ENCODE assay signal across 19 cellular contexts in the genomic region with DNA sequence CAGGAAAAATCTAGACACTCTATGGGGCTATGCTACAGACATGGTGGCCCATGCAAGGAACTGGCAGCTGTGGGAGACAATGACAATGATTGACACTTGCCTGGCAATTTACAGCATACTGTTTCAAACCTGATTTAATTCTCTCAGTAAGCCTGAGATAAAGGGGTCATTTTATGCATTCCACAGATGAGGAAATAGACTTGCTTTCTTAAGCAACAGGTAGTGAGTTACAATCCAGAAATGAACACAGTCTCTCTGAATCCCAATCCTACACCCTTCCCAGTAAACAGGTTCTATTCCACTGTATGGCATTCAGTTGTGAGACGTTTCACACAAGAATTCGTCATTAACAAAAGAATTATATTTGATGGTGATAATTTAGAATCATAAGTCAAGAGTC.
"Had no signal": no experiment of that assay in that cellular context is flagged by ENCODE, and none has a peak within 500 bp of the region (broad histone marks: within the 10 kb centered on the region; RNA-seq: fewer than 3 reads in every experiment).

No MANE protein-coding gene starts in this region.

- H3K36me3 Mint-ChIP-seq: brain, WTC11 had no signal

- H3K4me3 ChIP-seq: lower lobe of right lung, thyroid gland had no signal

- H3K27me3 ChIP-seq: foreskin keratinocyte, thyroid gland had no signal

- DNase-seq: activated CD4-positive, alpha-beta memory T cell treated with anti-CD3 and anti-CD28 coated beads, Interleukin-2, amount 10 ng/mL, durations not matched to agents 7 days and 5 days; activated CD4-positive, alpha-beta T cell treated with anti-CD3 and anti-CD28 coated beads for 48 hours; activated CD8-positive, alpha-beta memory T cell treated with anti-CD3 and anti-CD28 coated beads, Interleukin-2, amount 10 ng/mL, durations not matched to agents 7 days and 5 days; activated naive CD8-positive, alpha-beta T cell treated with anti-CD3 and anti-CD28 coated beads, Interleukin-2, amount 10 ng/mL, durations not matched to agents 7 days and 5 days; hippocampal formation; lower lobe of right lung; nucleus accumbens; retina; stimulated activated CD4-positive, alpha-beta T cell treated with anti-CD3 and anti-CD28 coated beads, Interleukin-12 subunit alpha, Interleukin-12 subunit beta, amount 100 ng/mL, for 4 hours; stimulated activated CD4-positive, alpha-beta T cell treated with anti-CD3 and anti-CD28 coated beads, Interleukin-1b, Interleukin-23, amount 100 ng/mL, for 48 hours; stimulated activated naive CD4-positive, alpha-beta T cell treated with Interleukin-2 at 50 U/mL for 16 hours; SW 1271; thyroid gland had no signal

- H3K9me3 ChIP-seq: lower lobe of right lung, thyroid gland had no signal

- H3K9me3 Mint-ChIP-seq: nephron had no signal

- H3K27ac Mint-ChIP-seq: brain; dendritic cell treated with granulocyte-macrophage colony-stimulating factor and Interleukin-4, amounts not matched to agents 40 ng/mL and 50 ng/mL, for 4 days; nephron; WTC11 had no signal

- H3K36me3 ChIP-seq: lower lobe of right lung, thyroid gland had no signal

- H3K27ac ChIP-seq: epithelial cell of prostate, foreskin keratinocyte, lower lobe of right lung, thyroid gland had no signal

- H3K4me3 Mint-ChIP-seq: activated CD4-positive, alpha-beta memory T cell treated with anti-CD3 and anti-CD28 coated beads, Interleukin-2, amount 10 ng/mL, durations not matched to agents 7 days and 5 days; activated CD8-positive, alpha-beta memory T cell treated with anti-CD3 and anti-CD28 coated beads, Interleukin-2, amount 10 ng/mL, durations not matched to agents 7 days and 5 days; activated naive CD8-positive, alpha-beta T cell treated with anti-CD3 and anti-CD28 coated beads, Interleukin-2, amount 10 ng/mL, durations not matched to agents 7 days and 5 days; brain; dendritic cell treated with granulocyte-macrophage colony-stimulating factor and Interleukin-4, amounts not matched to agents 40 ng/mL and 50 ng/mL, for 4 days; nephron; WTC11 had no signal

- H3K27me3 Mint-ChIP-seq: activated CD8-positive, alpha-beta memory T cell treated with anti-CD3 and anti-CD28 coated beads, Interleukin-2, amount 10 ng/mL, durations not matched to agents 7 days and 5 days; activated naive CD8-positive, alpha-beta T cell treated with anti-CD3 and anti-CD28 coated beads, Interleukin-2, amount 10 ng/mL, durations not matched to agents 7 days and 5 days had no signal

- ATAC-seq: activated CD8-positive, alpha-beta memory T cell treated with anti-CD3 and anti-CD28 coated beads, Interleukin-2, amount 10 ng/mL, durations not matched to agents 7 days and 5 days; foreskin keratinocyte; lower lobe of right lung; WTC11 had no signal
